ENCODE assay signal across 30 cellular contexts in genomic region chr15:69929905-69930630, GRCh38.
"Had no signal": no experiment of that assay in that cellular context is flagged by ENCODE, and none has a peak within 500 bp of the region (broad histone marks: within the 10 kb centered on the region; RNA-seq: fewer than 3 reads in every experiment).

No MANE protein-coding gene starts in this region.

- H3K4me3 Mint-ChIP-seq: activated CD8-positive, alpha-beta T cell treated with anti-CD3 and anti-CD28 coated beads for 36 hours; activated naive CD4-positive, alpha-beta T cell treated with anti-CD3 and anti-CD28 coated beads, Interleukin-2, amount 10 ng/mL, durations not matched to agents 7 days and 5 days; activated naive CD8-positive, alpha-beta T cell treated with anti-CD3 and anti-CD28 coated beads, Interleukin-2, amount 10 ng/mL, durations not matched to agents 7 days and 5 days; activated T-helper 1 cell treated with anti-CD3 and anti-CD28 coated beads, Interleukin-12 subunit alpha, Interleukin-12 subunit beta, Interleukin-2, Interleukin-4 antibody, amounts not matched to agents 30 ng/mL and 10 ng/mL and 1 ng/mL, durations not matched to agents 14 hours and 24 hours and 36 hours; brain; mesothelial cell of epicardium; naive thymus-derived CD4-positive, alpha-beta T cell; stimulated activated naive B cell treated with anti-CD40 and anti-IgM and Interleukin-4, amounts not matched to agents 10 μg/mL and 1 μg/mL and 100 μg/mL, for 72 hours; T-helper 1 cell treated with Interleukin-12 subunit alpha and Interleukin-12 subunit beta and Interleukin-4 antibody, amounts not matched to agents 30 μg/mL and 1 μg/mL, for 36 hours had no signal

- H3K4me1 Mint-ChIP-seq: activated naive CD4-positive, alpha-beta T cell treated with anti-CD3 and anti-CD28 coated beads, Interleukin-2, amount 10 ng/mL, durations not matched to agents 7 days and 5 days; activated naive CD8-positive, alpha-beta T cell treated with anti-CD3 and anti-CD28 coated beads, Interleukin-2, amount 10 ng/mL, durations not matched to agents 7 days and 5 days; brain; mesothelial cell of epicardium; naive thymus-derived CD4-positive, alpha-beta T cell; stimulated activated naive B cell treated with anti-CD40 and anti-IgM and Interleukin-4, amounts not matched to agents 10 μg/mL and 1 μg/mL and 100 μg/mL, for 72 hours had no signal

- H3K4me3 ChIP-seq: ascending aorta, esophagus squamous epithelium, pancreas, prostate gland, stomach, thyroid gland, upper lobe of left lung had no signal

- H3K27ac ChIP-seq: ascending aorta, esophagus squamous epithelium, pancreas, prostate gland, stomach, thyroid gland, upper lobe of left lung had no signal

- H3K27ac Mint-ChIP-seq: activated CD8-positive, alpha-beta T cell treated with anti-CD3 and anti-CD28 coated beads for 36 hours; activated naive CD4-positive, alpha-beta T cell treated with anti-CD3 and anti-CD28 coated beads, Interleukin-2, amount 10 ng/mL, durations not matched to agents 7 days and 5 days; activated naive CD8-positive, alpha-beta T cell treated with anti-CD3 and anti-CD28 coated beads, Interleukin-2, amount 10 ng/mL, durations not matched to agents 7 days and 5 days; activated T-helper 1 cell treated with anti-CD3 and anti-CD28 coated beads, Interleukin-12 subunit alpha, Interleukin-12 subunit beta, Interleukin-2, Interleukin-4 antibody, amounts not matched to agents 30 ng/mL and 10 ng/mL and 1 ng/mL, durations not matched to agents 14 hours and 24 hours and 36 hours; mesothelial cell of epicardium; stimulated activated naive B cell treated with anti-CD40 and anti-IgM and Interleukin-4, amounts not matched to agents 10 μg/mL and 1 μg/mL and 100 μg/mL, for 72 hours; T-helper 1 cell treated with Interleukin-12 subunit alpha and Interleukin-12 subunit beta and Interleukin-4 antibody, amounts not matched to agents 30 μg/mL and 1 μg/mL, for 36 hours had no signal

- FAIRE-seq: endothelial cell of umbilical vein, pancreas had no signal

- H3K27me3 ChIP-seq: ascending aorta, pancreas, thyroid gland, upper lobe of left lung had no signal

- DNase-seq: activated CD4-positive, alpha-beta T cell treated with anti-CD3 and anti-CD28 coated beads, Interleukin-2, amount 50 U/mL, for 1 hour; activated CD4-positive, CD25-positive, alpha-beta regulatory T cell treated with anti-CD3 and anti-CD28 coated beads, Interleukin-2, amount 50 U/mL, for 72 hours; activated CD8-positive, alpha-beta T cell treated with anti-CD3 and anti-CD28 coated beads for 36 hours; activated gamma-delta T cell; activated naive CD4-positive, alpha-beta T cell treated with anti-CD3 and anti-CD28 coated beads, Interleukin-2, amount 10 ng/mL, durations not matched to agents 7 days and 5 days; activated naive CD8-positive, alpha-beta T cell treated with anti-CD3 and anti-CD28 coated beads, Interleukin-2, amount 10 ng/mL, durations not matched to agents 7 days and 5 days; activated T-cell treated with anti-CD3 and anti-CD28 coated beads, Interleukin-2, amount 50 U/mL, for 1 hour; caudate nucleus; cortex of kidney; esophagus squamous epithelium; foreskin melanocyte; islet precursor cell; mammary epithelial cell; naive thymus-derived CD4-positive, alpha-beta T cell; pancreas; stimulated activated CD4-positive, alpha-beta T cell treated with anti-CD3 and anti-CD28 coated beads, Interleukin-15, amount 100 ng/mL, for 24 hours; stimulated activated CD4-positive, alpha-beta T cell treated with anti-CD3 and anti-CD28 coated beads, Interleukin-2, amount 100 ng/mL, for 24 hours; stimulated activated naive B cell treated with anti-CD40 and anti-IgM and Interleukin-4, amounts not matched to agents 10 μg/mL and 1 μg/mL and 100 μg/mL, for 72 hours; stomach; SW 1271; T-helper 9 cell; thyroid gland; upper lobe of left lung had no signal

- ATAC-seq: activated CD8-positive, alpha-beta T cell treated with anti-CD3 and anti-CD28 coated beads for 36 hours; naive thymus-derived CD4-positive, alpha-beta T cell; pancreas; stimulated activated naive B cell treated with anti-CD40 and anti-IgM and Interleukin-4, amounts not matched to agents 10 μg/mL and 1 μg/mL and 100 μg/mL, for 72 hours had no signal

- H3K9me3 ChIP-seq: pancreas, prostate gland, thyroid gland had no signal

- H3K4me1 ChIP-seq: ascending aorta, esophagus squamous epithelium, pancreas, prostate gland, stomach, thyroid gland, upper lobe of left lung had no signal

- H3K36me3 ChIP-seq: ascending aorta, esophagus squamous epithelium, pancreas, prostate gland, stomach, thyroid gland, upper lobe of left lung had no signal

- H3K36me3 Mint-ChIP-seq: activated naive CD4-positive, alpha-beta T cell treated with anti-CD3 and anti-CD28 coated beads, Interleukin-2, amount 10 ng/mL, durations not matched to agents 7 days and 5 days; activated naive CD8-positive, alpha-beta T cell treated with anti-CD3 and anti-CD28 coated beads, Interleukin-2, amount 10 ng/mL, durations not matched to agents 7 days and 5 days; mesothelial cell of epicardium had no signal
